14 cellular contexts compared by ENCODE assay signal in genomic region chr9:17219261-17219660, GRCh38.
A peak's percentile ranks its signal among the peaks of the same experiment; 100 is the strongest.
DNase-seq lines count a peak whose midpoint lies in the region; ATAC-seq and TF ChIP-seq lines count a peak whose summit lies in the region.
"Had no signal": no experiment of that assay in that cellular context is flagged by ENCODE, and none has a peak within 500 bp of the region (broad histone marks: within the 10 kb centered on the region; RNA-seq: fewer than 3 reads in every experiment).

No MANE protein-coding gene starts in this region.

- no peak overlapping the region for H3K27ac Mint-ChIP-seq in HFFc6
- H3K27ac Mint-ChIP-seq in stimulated activated naive B cell treated with anti-CD40 and anti-IgM and Interleukin-4, amounts not matched to agents 10 μg/mL and 1 μg/mL and 100 μg/mL, for 72 hours, result no peak overlapping the region
- H3K27ac Mint-ChIP-seq: CD8-positive, alpha-beta memory T cell had no signal

- TF ChIP-seq CTCF in HFFc6 (IDR thresholded peaks at IDR 0.05), result peak; percentile 77
- peak; percentile 33 for TF ChIP-seq CTCF in astrocyte of the cerebellum (IDR thresholded peaks at IDR 0.05; ENCODE audit: low read depth, low read length, missing control alignments)

- DNase-seq in AG08395 (ENCODE audit: low spot score), result peak; percentile 13
- DNase-seq in HFFc6, result no peak
- DNase-seq in astrocyte of the cerebellum (ENCODE audit: low read depth), result no peak
- peak; percentile 33 for DNase-seq in kidney glomerular epithelial cell (lab: John Stamatoyannopoulos, UW)
- DNase-seq in stimulated activated naive B cell treated with anti-CD40 and anti-IgM and Interleukin-4, amounts not matched to agents 10 μg/mL and 1 μg/mL and 100 μg/mL, for 72 hours, result no peak
- no peak for DNase-seq in cerebellar cortex (ENCODE audit: low spot score)
- DNase-seq in effector CD8-positive, alpha-beta T cell (lab: John Stamatoyannopoulos, UW), result no peak
- no peak for DNase-seq in NCI-H1105 treated with DMSO at 0.1 percent for 48 hours (lab: John Stamatoyannopoulos, UW)
- DNase-seq: amniotic stem cell; CD8-positive, alpha-beta memory T cell; KG1; NCI-H345; RPMI8226; spleen had no signal

- no peak overlapping the region for H3K4me3 Mint-ChIP-seq in HFFc6
- H3K4me3 Mint-ChIP-seq in stimulated activated naive B cell treated with anti-CD40 and anti-IgM and Interleukin-4, amounts not matched to agents 10 μg/mL and 1 μg/mL and 100 μg/mL, for 72 hours, result no peak overlapping the region
- H3K4me3 Mint-ChIP-seq: CD8-positive, alpha-beta memory T cell had no signal

- H3K4me3 ChIP-seq in astrocyte of the cerebellum (ENCODE audit: low read depth, low read length), result no peak overlapping the region
- H3K4me3 ChIP-seq: spleen had no signal

- peaks cover 6% of the 10 kb centered on the region; the same call in 1 of the 2 replicates for H3K36me3 Mint-ChIP-seq in HFFc6 (ENCODE audit: low read depth)
- H3K36me3 Mint-ChIP-seq in stimulated activated naive B cell treated with anti-CD40 and anti-IgM and Interleukin-4, amounts not matched to agents 10 μg/mL and 1 μg/mL and 100 μg/mL, for 72 hours, result peaks cover 0 to 4% of the 10 kb centered on the region in 2 donors

- no peak for ATAC-seq in stimulated activated naive B cell treated with anti-CD40 and anti-IgM and Interleukin-4, amounts not matched to agents 10 μg/mL and 1 μg/mL and 100 μg/mL, for 72 hours (replicated peaks)

- H3K4me1 Mint-ChIP-seq in HFFc6 (ENCODE audit: low read depth), result peaks cover 16% of the 10 kb centered on the region
- H3K4me1 Mint-ChIP-seq in stimulated activated naive B cell treated with anti-CD40 and anti-IgM and Interleukin-4, amounts not matched to agents 10 μg/mL and 1 μg/mL and 100 μg/mL, for 72 hours, result no peaks in the 10 kb centered on the region
- H3K4me1 Mint-ChIP-seq: CD8-positive, alpha-beta memory T cell had no signal

- in situ Hi-C loops in astrocyte of the cerebellum (cut with HindIII; ENCODE audit: low sequenced_read_pairs), result no loop called here

- H3K9me3 Mint-ChIP-seq in HFFc6, result peaks cover 6% of the 10 kb centered on the region; the same call in 1 of the 2 replicates
- H3K9me3 Mint-ChIP-seq in stimulated activated naive B cell treated with anti-CD40 and anti-IgM and Interleukin-4, amounts not matched to agents 10 μg/mL and 1 μg/mL and 100 μg/mL, for 72 hours, result peaks cover 4% of the 10 kb centered on the region in 2 donors

- no peaks in the 10 kb centered on the region; the same call in 1 of the 2 replicates for H3K27me3 Mint-ChIP-seq in HFFc6 (ENCODE audit: insufficient read depth)
- H3K27me3 Mint-ChIP-seq in stimulated activated naive B cell treated with anti-CD40 and anti-IgM and Interleukin-4, amounts not matched to agents 10 μg/mL and 1 μg/mL and 100 μg/mL, for 72 hours, result no peaks in the 10 kb centered on the region
- H3K27me3 Mint-ChIP-seq: CD8-positive, alpha-beta memory T cell had no signal

Comparison
In these comparisons a context has a peak if more than half of its experiments do, and no peak if none do; other contexts are left out.
1. DNase-seq: peak in AG08395 (single experiment) and kidney glomerular epithelial cell (single experiment); none in HFFc6 (single experiment), astrocyte of the cerebellum (single experiment), stimulated activated naive B cell treated with anti-CD40 and anti-IgM and Interleukin-4, amounts not matched to agents 10 μg/mL and 1 μg/mL and 100 μg/mL, for 72 hours (single experiment), cerebellar cortex (single experiment), effector CD8-positive, alpha-beta T cell (single experiment) and NCI-H1105 treated with DMSO at 0.1 percent for 48 hours (single experiment).